Comparison of ENCODE assay signal across 14 cellular contexts in the genomic region with DNA sequence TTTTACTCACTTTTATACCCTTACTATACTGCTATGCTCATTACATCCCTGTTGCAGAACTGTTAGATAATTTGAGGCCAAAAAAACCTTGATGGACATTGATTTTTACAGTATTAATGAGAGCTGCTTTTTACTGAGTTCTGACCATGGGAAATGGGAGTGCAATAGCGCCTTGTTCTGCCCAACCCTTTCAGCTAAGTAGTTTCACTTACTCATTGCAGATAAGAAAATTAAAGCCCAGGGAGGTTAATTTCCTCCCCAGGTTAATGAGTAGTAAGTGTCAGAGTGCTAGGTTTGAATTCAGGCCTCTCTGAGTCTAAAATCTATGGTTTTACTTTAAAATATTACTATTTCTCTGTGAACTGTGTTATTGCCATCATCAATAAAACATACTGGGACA.
DNase-seq lines count a peak whose midpoint lies in the region; ATAC-seq lines count a peak whose summit lies in the region.
"Had no signal": no experiment of that assay in that cellular context is flagged by ENCODE, and none has a peak within 500 bp of the region (broad histone marks: within the 10 kb centered on the region; RNA-seq: fewer than 3 reads in every experiment).

No MANE protein-coding gene starts in this region.

- ATAC-seq in GM18511 (IDR thresholded peaks at IDR 0.05; ENCODE audit: unreplicated experiment) (peak; percentile 71), HG02840 (IDR thresholded peaks at IDR 0.05; ENCODE audit: low FRiP score, unreplicated experiment) (peak; percentile 55), GM21529 (IDR thresholded peaks at IDR 0.05; ENCODE audit: unreplicated experiment) (no peak)
- ATAC-seq in stimulated activated naive CD8-positive, alpha-beta T cell treated with anti-CD3 and anti-CD28 coated beads, Interleukin-15, amount 100 ng/mL, for 72 hours, result no peak

- peak; percentile 20 for DNase-seq in amniotic epithelial cell (ENCODE audit: low read depth)
- DNase-seq in retina, result peak; percentile 21
- no peak for DNase-seq in stimulated activated naive CD8-positive, alpha-beta T cell treated with anti-CD3 and anti-CD28 coated beads, Interleukin-15, amount 100 ng/mL, for 72 hours
- DNase-seq in SKM-1 (lab: John Stamatoyannopoulos, UW; ENCODE audit: unreplicated experiment), result no peak
- DNase-seq in NCI-H345 (lab: John Stamatoyannopoulos, UW), result no peak
- DNase-seq: activated B cell treated with CpG ODN at 0.5 μM for 24 hours, NCI-H524, nephron progenitor cell, spleen had no signal

- no peaks in the 10 kb centered on the region for H3K27me3 Mint-ChIP-seq in stimulated activated naive CD8-positive, alpha-beta T cell treated with anti-CD3 and anti-CD28 coated beads, Interleukin-15, amount 100 ng/mL, for 72 hours
- H3K27me3 Mint-ChIP-seq: activated B cell treated with CpG ODN at 0.5 μM for 24 hours, brain had no signal

- no peak overlapping the region for H3K27ac Mint-ChIP-seq in stimulated activated naive CD8-positive, alpha-beta T cell treated with anti-CD3 and anti-CD28 coated beads, Interleukin-15, amount 100 ng/mL, for 72 hours
- H3K27ac Mint-ChIP-seq: activated B cell treated with CpG ODN at 0.5 μM for 24 hours; activated T-helper 1 cell treated with anti-CD3 and anti-CD28 coated beads, Interleukin-12 subunit alpha, Interleukin-12 subunit beta, Interleukin-2, Interleukin-4 antibody, amounts not matched to agents 30 ng/mL and 10 ng/mL and 1 ng/mL, durations not matched to agents 14 hours and 24 hours and 36 hours had no signal

- peaks cover 4% of the 10 kb centered on the region for H3K4me1 Mint-ChIP-seq in stimulated activated naive CD8-positive, alpha-beta T cell treated with anti-CD3 and anti-CD28 coated beads, Interleukin-15, amount 100 ng/mL, for 72 hours
- H3K4me1 Mint-ChIP-seq: activated B cell treated with CpG ODN at 0.5 μM for 24 hours, nephron progenitor cell had no signal

- no peak overlapping the region for H3K4me3 Mint-ChIP-seq in stimulated activated naive CD8-positive, alpha-beta T cell treated with anti-CD3 and anti-CD28 coated beads, Interleukin-15, amount 100 ng/mL, for 72 hours
- H3K4me3 Mint-ChIP-seq: activated B cell treated with CpG ODN at 0.5 μM for 24 hours; activated T-helper 1 cell treated with anti-CD3 and anti-CD28 coated beads, Interleukin-12 subunit alpha, Interleukin-12 subunit beta, Interleukin-2, Interleukin-4 antibody, amounts not matched to agents 30 ng/mL and 10 ng/mL and 1 ng/mL, durations not matched to agents 14 hours and 24 hours and 36 hours; brain; nephron progenitor cell had no signal

- H3K9me3 Mint-ChIP-seq in stimulated activated naive CD8-positive, alpha-beta T cell treated with anti-CD3 and anti-CD28 coated beads, Interleukin-15, amount 100 ng/mL, for 72 hours, result no peaks in the 10 kb centered on the region
- H3K9me3 Mint-ChIP-seq: activated B cell treated with CpG ODN at 0.5 μM for 24 hours; activated T-helper 1 cell treated with anti-CD3 and anti-CD28 coated beads, Interleukin-12 subunit alpha, Interleukin-12 subunit beta, Interleukin-2, Interleukin-4 antibody, amounts not matched to agents 30 ng/mL and 10 ng/mL and 1 ng/mL, durations not matched to agents 14 hours and 24 hours and 36 hours; brain; nephron progenitor cell had no signal

Comparison
In these comparisons a context has a peak if more than half of its experiments do, and no peak if none do; other contexts are left out.
1. ATAC-seq: peak in GM18511 (single experiment) and HG02840 (single experiment); none in stimulated activated naive CD8-positive, alpha-beta T cell treated with anti-CD3 and anti-CD28 coated beads, Interleukin-15, amount 100 ng/mL, for 72 hours (single experiment) and GM21529 (single experiment).
2. DNase-seq: peak in amniotic epithelial cell (single experiment) and retina (single experiment); none in stimulated activated naive CD8-positive, alpha-beta T cell treated with anti-CD3 and anti-CD28 coated beads, Interleukin-15, amount 100 ng/mL, for 72 hours (0 of 2), SKM-1 (single experiment) and NCI-H345 (single experiment).